ENCODE assay signal across 8 cellular contexts in the genomic region with DNA sequence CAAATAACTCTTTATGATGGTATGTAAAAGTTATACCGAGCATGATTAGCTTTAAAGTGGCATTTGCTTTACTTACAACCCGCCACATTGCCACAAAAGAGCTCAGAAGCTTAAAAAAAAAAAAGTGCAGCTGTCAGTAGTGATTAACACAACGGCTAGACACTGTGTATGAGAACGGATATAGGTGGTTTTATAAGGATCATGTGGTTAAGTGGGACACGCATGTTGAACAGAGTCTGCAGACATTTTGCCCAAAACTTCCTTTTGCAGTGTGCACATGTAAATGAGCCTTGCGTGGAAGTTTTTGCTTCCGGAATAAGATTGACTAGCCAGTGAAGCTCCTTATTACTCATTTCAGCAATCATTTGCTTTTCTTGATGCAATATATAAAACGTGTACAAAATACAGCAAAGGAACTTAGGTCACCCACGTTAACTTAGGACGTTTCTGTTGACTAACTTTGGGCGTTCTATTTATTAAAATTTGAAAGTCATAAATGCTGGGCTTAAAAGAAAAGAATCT. TPM values are rescaled to one million over a fixed set of nuclear protein-coding genes. Genes with fewer than 3 reads are reported as not detected.
DNase-seq lines count a peak whose midpoint lies in the region; ATAC-seq and TF ChIP-seq lines count a peak whose summit lies in the region.

No MANE protein-coding gene starts in this region.

- H3K4me3 ChIP-seq in GM12864 (ENCODE audit: low read depth, low read length) = no peak overlapping the region

- peaks cover 49% of the 10 kb centered on the region for H3K4me1 Mint-ChIP-seq in activated CD4-positive, alpha-beta memory T cell treated with anti-CD3 and anti-CD28 coated beads, Interleukin-2, amount 10 ng/mL, durations not matched to agents 7 days and 5 days
- peaks cover 63 to 77% of the 10 kb centered on the region in 2 donors for H3K4me1 Mint-ChIP-seq in immature natural killer cell

- CTCF ChIA-PET in activated CD4-positive, alpha-beta memory T cell treated with anti-CD3 and anti-CD28 coated beads, Interleukin-2, amount 10 ng/mL, durations not matched to agents 7 days and 5 days (lab: Charles Lee) = interaction anchor here (0.8 to 2.1 kb wide), 10 partner anchors 23 to 92 kb away, joined by 3 to 9 read pairs (median 4); no protein-coding TSS in a partner anchor

- POLR2A ChIA-PET in activated CD4-positive, alpha-beta memory T cell treated with anti-CD3 and anti-CD28 coated beads, Interleukin-2, amount 10 ng/mL, durations not matched to agents 7 days and 5 days (lab: Charles Lee) = interaction anchor here (0.7 to 3.3 kb wide), 13 partner anchors 10 to 542 kb away, joined by 4 to 18 read pairs (median 8); partner anchors contain the start of genes RGS1, RO60 and UCHL5

- H3K27ac Mint-ChIP-seq in activated CD4-positive, alpha-beta memory T cell treated with anti-CD3 and anti-CD28 coated beads, Interleukin-2, amount 10 ng/mL, durations not matched to agents 7 days and 5 days = peak overlapping the region; percentile 80
- peak overlapping the region; percentile 96 to 99 (median 99) for H3K27ac Mint-ChIP-seq in immature natural killer cell

- H3K36me3 Mint-ChIP-seq in activated CD4-positive, alpha-beta memory T cell treated with anti-CD3 and anti-CD28 coated beads, Interleukin-2, amount 10 ng/mL, durations not matched to agents 7 days and 5 days (ENCODE audit: low read depth) = no peaks in the 10 kb centered on the region
- no peaks in the 10 kb centered on the region for H3K36me3 Mint-ChIP-seq in immature natural killer cell

- H3K4me3 Mint-ChIP-seq in activated CD4-positive, alpha-beta memory T cell treated with anti-CD3 and anti-CD28 coated beads, Interleukin-2, amount 10 ng/mL, durations not matched to agents 7 days and 5 days = peak overlapping the region; percentile 65
- peak overlapping the region; percentile 79 to 91 (median 85) for H3K4me3 Mint-ChIP-seq in immature natural killer cell

- H3K27me3 Mint-ChIP-seq in activated CD4-positive, alpha-beta memory T cell treated with anti-CD3 and anti-CD28 coated beads, Interleukin-2, amount 10 ng/mL, durations not matched to agents 7 days and 5 days = no peaks in the 10 kb centered on the region
- H3K27me3 Mint-ChIP-seq in immature natural killer cell (ENCODE audit: low read depth in 3 of 3) = peaks cover 5 to 6% (median 5%) of the 10 kb centered on the region in 3 donors

- no peaks in the 10 kb centered on the region for H3K9me3 Mint-ChIP-seq in activated CD4-positive, alpha-beta memory T cell treated with anti-CD3 and anti-CD28 coated beads, Interleukin-2, amount 10 ng/mL, durations not matched to agents 7 days and 5 days
- no peaks in the 10 kb centered on the region for H3K9me3 Mint-ChIP-seq in immature natural killer cell

- ATAC-seq in GM21717 (IDR thresholded peaks at IDR 0.05; ENCODE audit: unreplicated experiment) = peak; percentile 98

- no peak for TF ChIP-seq CTCF in GM12864 (IDR thresholded peaks at IDR 0.05; ENCODE audit: low read depth, low read length, missing control alignments)

- DNase-seq in GM12864 (ENCODE audit: low read depth) (peak; percentile 97), M059J (ENCODE audit: low read depth) (peak; percentile 89), immature natural killer cell (peak; percentile 86 to 89 (median 87)), T1000 (lab: John Stamatoyannopoulos, UW) (no peak), NCI-H1048 (lab: John Stamatoyannopoulos, UW) (no peak)
- peak; percentile 68 for DNase-seq in activated CD4-positive, alpha-beta memory T cell treated with anti-CD3 and anti-CD28 coated beads, Interleukin-2, amount 10 ng/mL, durations not matched to agents 7 days and 5 days
- peak; percentile 26 to 55 for DNase-seq in stimulated activated CD8-positive, alpha-beta memory T cell treated with anti-CD3 and anti-CD28 coated beads, Interleukin-7, amount 100 ng/mL, for 4 hours (ENCODE audit: low read depth in 2 of 2)

RNA-seq across cellular contexts. Expression of gene RGS1, which starts 58.7 kb away (rescaled TPM):
- not detected in 2 replicates for total RNA-seq in M059J (2014; rRNA removed; shearing (Covaris generic))
- total RNA-seq in activated CD4-positive, alpha-beta memory T cell treated with anti-CD3 and anti-CD28 coated beads, Interleukin-2, amount 10 ng/mL, durations not matched to agents 7 days and 5 days = 10 to 100 TPM; 67.3 to 69.2 TPM
- polyA plus RNA-seq in immature natural killer cell = 10 to 100 TPM; 35.5 to 51.9 (median 35.7) TPM

Comparison
In these comparisons a context has a peak if more than half of its experiments do, and no peak if none do; other contexts are left out.
1. DNase-seq: peak in GM12864 (single experiment), M059J (single experiment), activated CD4-positive, alpha-beta memory T cell treated with anti-CD3 and anti-CD28 coated beads, Interleukin-2, amount 10 ng/mL, durations not matched to agents 7 days and 5 days (single experiment), immature natural killer cell (3 of 3) and stimulated activated CD8-positive, alpha-beta memory T cell treated with anti-CD3 and anti-CD28 coated beads, Interleukin-7, amount 100 ng/mL, for 4 hours (2 of 2); none in T1000 (single experiment) and NCI-H1048 (single experiment).
2. RNA of gene RGS1, which starts 58.7 kb away (total RNA-seq): 67.3 to 69.2 TPM in activated CD4-positive, alpha-beta memory T cell treated with anti-CD3 and anti-CD28 coated beads, Interleukin-2, amount 10 ng/mL, durations not matched to agents 7 days and 5 days; not detected in M059J; every median in the first group is over 10 times any median in the second.